ENCODE assay signal across 36 cellular contexts in genomic region chr10:113323985-113324384, GRCh38.
"Had no signal": no experiment of that assay in that cellular context is flagged by ENCODE, and none has a peak within 500 bp of the region (broad histone marks: within the 10 kb centered on the region; RNA-seq: fewer than 3 reads in every experiment).

No MANE protein-coding gene starts in this region.

- DNase-seq: Karpas-422, Kasumi-1, MG63, MM.1S, MV-4-11, NCI-H1048, NCI-H1092, NCI-H1092 treated with DMSO at 0.1 percent for 48 hours, NCI-H1105, NCI-H1105 treated with DMSO at 0.1 percent for 48 hours, NCI-H1417, NCI-H1417 treated with DMSO at 0.1 percent for 48 hours, NCI-H1436, NCI-H1436 treated with DMSO at 0.1 percent for 48 hours, NCI-H146, NCI-H1694, NCI-H1694 treated with DMSO at 0.1 percent for 48 hours, NCI-H187, NCI-H187 treated with DMSO at 0.1 percent for 48 hours, NCI-H1930, NCI-H2029, NCI-H2029 treated with DMSO at 0.1 percent for 48 hours, NCI-H2081, NCI-H2081 treated with DMSO at 0.1 percent for 48 hours, NCI-H2107, NCI-H2171, NCI-H2171 treated with DMSO at 0.1 percent for 48 hours, NCI-H2227 treated with DMSO at 0.1 percent for 48 hours, NCI-H226, NCI-H345, NCI-H446, NCI-H446 treated with DMSO at 0.1 percent for 48 hours, NCI-H510A, NCI-H510A treated with DMSO at 0.1 percent for 48 hours, NCI-H524, NCI-H524 treated with DMSO at 0.1 percent for 48 hours had no signal

- H3K4me3 ChIP-seq: MG63 had no signal

- H3K27me3 ChIP-seq: MG63 had no signal

- H3K36me3 ChIP-seq: MG63 had no signal

- H3K9me3 ChIP-seq: MG63 had no signal
